Comparison of ENCODE assay signal across 8 cellular contexts in genomic region chr20:17873410-17874270, GRCh38.
A peak's percentile ranks its signal among the peaks of the same experiment; 100 is the strongest.
DNase-seq lines count a peak whose midpoint lies in the region; ATAC-seq and TF ChIP-seq lines count a peak whose summit lies in the region.

No MANE protein-coding gene starts in this region.

- H3K36me3 ChIP-seq in upper lobe of right lung, result no peaks in the 10 kb centered on the region

- no peak overlapping the region for H3K4me3 ChIP-seq in astrocyte of the cerebellum (ENCODE audit: low read depth, low read length)
- no peak overlapping the region for H3K4me3 ChIP-seq in upper lobe of right lung

- peak overlapping the region; percentile 58 for H3K27ac ChIP-seq in upper lobe of right lung

- in situ Hi-C loops in astrocyte of the cerebellum (cut with HindIII; ENCODE audit: low sequenced_read_pairs), result no loop called here

- TF ChIP-seq CTCF in astrocyte of the cerebellum (IDR thresholded peaks at IDR 0.05; ENCODE audit: low read depth, low read length, missing control alignments) (no peak), upper lobe of right lung (IDR thresholded peaks at IDR 0.05) (no peak)

- H3K27me3 ChIP-seq in upper lobe of right lung, result no peaks in the 10 kb centered on the region

- peaks cover 28% of the 10 kb centered on the region for H3K4me1 ChIP-seq in upper lobe of right lung

- intact Hi-C loops in upper lobe of right lung (cut with DNase I), result no loop called here

- peak; percentile 76 for ATAC-seq in left lobe of liver
- peak; percentile 82 for ATAC-seq in upper lobe of right lung

- H3K9me3 ChIP-seq in upper lobe of right lung, result no peaks in the 10 kb centered on the region

- DNase-seq in CD1c-positive myeloid dendritic cell (ENCODE audit: extremely low spot score) (peak; percentile 32), NCI-H1436 (lab: John Stamatoyannopoulos, UW) (peak; percentile 52), astrocyte of the cerebellum (ENCODE audit: low read depth) (peak; percentile 90), left lobe of liver (ENCODE audit: low spot score) (peak; percentile 94), upper lobe of right lung (peak; percentile 91), activated gamma-delta T cell (lab: John Stamatoyannopoulos, UW) (no peak), activated gamma-delta T cell treated with Interleukin-2 at 50 U/mL for 16 hours (no peak)
- DNase-seq in stimulated activated naive CD4-positive, alpha-beta T cell treated with Interleukin-2 at 50 U/mL for 16 hours (lab: John Stamatoyannopoulos, UW), result no peak

Comparison
In these comparisons a context has a peak if more than half of its experiments do, and no peak if none do; other contexts are left out.
1. DNase-seq: peak in CD1c-positive myeloid dendritic cell (single experiment), NCI-H1436 (single experiment), astrocyte of the cerebellum (single experiment), left lobe of liver (single experiment) and upper lobe of right lung (single experiment); none in activated gamma-delta T cell (single experiment), activated gamma-delta T cell treated with Interleukin-2 at 50 U/mL for 16 hours (single experiment) and stimulated activated naive CD4-positive, alpha-beta T cell treated with Interleukin-2 at 50 U/mL for 16 hours (single experiment).